8 cellular contexts compared by ENCODE assay signal in genomic region chr2:85354286-85355072, GRCh38. TPM values are rescaled to one million over a fixed set of nuclear protein-coding genes. Genes with fewer than 3 reads are reported as not detected.
DNase-seq lines count a peak whose midpoint lies in the region; ATAC-seq lines count a peak whose summit lies in the region.

Gene ELMOD3 (plus strand): TSS chr2:85354769. CDS start chr2:85357199, 2,430 bp downstream.
Gene RETSAT (minus strand): TSS chr2:85354528. CDS start chr2:85354507, 21 bp downstream.

- DNase-seq in NCI-H1092 treated with DMSO at 0.1 percent for 48 hours (lab: John Stamatoyannopoulos, UW) (peak; percentile 96), SKM-1 (lab: John Stamatoyannopoulos, UW; ENCODE audit: unreplicated experiment) (peak; percentile 100), glomerular endothelial cell (ENCODE audit: extremely low read depth, low read depth, low spot score) (peak; percentile 100), occipital lobe (lab: John Stamatoyannopoulos, UW) (peak; percentile 96)
- peak; percentile 96 to 97 for DNase-seq in activated naive CD4-positive, alpha-beta T cell treated with anti-CD3 and anti-CD28 coated beads, Interleukin-2, amount 50 U/mL, for 72 hours (ENCODE audit: low spot score in 2 of 2)

- H3K9me3 Mint-ChIP-seq in activated naive CD4-positive, alpha-beta T cell treated with anti-CD3 and anti-CD28 coated beads, Interleukin-2, amount 50 U/mL, for 72 hours: no peaks in the 10 kb centered on the region

- H3K4me3 ChIP-seq in GM08714 (ENCODE audit: low read length): peak within 1 kb of the TSS; percentile 90

- peak within 1 kb of the TSS; percentile 37 for H3K27ac ChIP-seq in temporal lobe (ENCODE audit: low read depth, low read length)

- H3K36me3 Mint-ChIP-seq in activated naive CD4-positive, alpha-beta T cell treated with anti-CD3 and anti-CD28 coated beads, Interleukin-2, amount 50 U/mL, for 72 hours: peaks cover 19 to 25% of the 10 kb centered on the region in 2 donors

- peak within 1 kb of the TSS; percentile 97 to 100 for H3K27ac Mint-ChIP-seq in activated naive CD4-positive, alpha-beta T cell treated with anti-CD3 and anti-CD28 coated beads, Interleukin-2, amount 50 U/mL, for 72 hours

- ATAC-seq in HG02610 (IDR thresholded peaks at IDR 0.05; ENCODE audit: unreplicated experiment): peak; percentile 98
- peak; percentile 99 for ATAC-seq in activated naive CD4-positive, alpha-beta T cell treated with anti-CD3 and anti-CD28 coated beads, Interleukin-2, amount 50 U/mL, for 72 hours

RNA-seq across cellular contexts. Expression of gene ELMOD3, which starts in this region (rescaled TPM):
- total RNA-seq in activated naive CD4-positive, alpha-beta T cell treated with anti-CD3 and anti-CD28 coated beads, Interleukin-2, amount 50 U/mL, for 72 hours: 10 to 100 TPM; 11.9 to 30.1 TPM
- total RNA-seq in glomerular endothelial cell: 8.2 and 13.7 TPM in 2 replicates
- 16.8 TPM for total RNA-seq in occipital lobe
- total RNA-seq in temporal lobe: 19.7 TPM

RNA-seq across cellular contexts. Expression of gene RETSAT, which starts in this region (rescaled TPM):
- 10 to 100 TPM; 20.2 to 27.7 TPM for total RNA-seq in activated naive CD4-positive, alpha-beta T cell treated with anti-CD3 and anti-CD28 coated beads, Interleukin-2, amount 50 U/mL, for 72 hours
- 41.4 and 46.2 TPM in 2 replicates for total RNA-seq in glomerular endothelial cell
- total RNA-seq in occipital lobe: 14.5 TPM
- 10.3 TPM for total RNA-seq in temporal lobe

Comparison
In these comparisons a context has a peak if more than half of its experiments do, and no peak if none do; other contexts are left out.
1. Peak in every context shown above with its lines: DNase-seq, ATAC-seq, H3K4me3 ChIP-seq and H3K27ac ChIP-seq.